1 cellular context compared by ENCODE assay signal in the genomic region with DNA sequence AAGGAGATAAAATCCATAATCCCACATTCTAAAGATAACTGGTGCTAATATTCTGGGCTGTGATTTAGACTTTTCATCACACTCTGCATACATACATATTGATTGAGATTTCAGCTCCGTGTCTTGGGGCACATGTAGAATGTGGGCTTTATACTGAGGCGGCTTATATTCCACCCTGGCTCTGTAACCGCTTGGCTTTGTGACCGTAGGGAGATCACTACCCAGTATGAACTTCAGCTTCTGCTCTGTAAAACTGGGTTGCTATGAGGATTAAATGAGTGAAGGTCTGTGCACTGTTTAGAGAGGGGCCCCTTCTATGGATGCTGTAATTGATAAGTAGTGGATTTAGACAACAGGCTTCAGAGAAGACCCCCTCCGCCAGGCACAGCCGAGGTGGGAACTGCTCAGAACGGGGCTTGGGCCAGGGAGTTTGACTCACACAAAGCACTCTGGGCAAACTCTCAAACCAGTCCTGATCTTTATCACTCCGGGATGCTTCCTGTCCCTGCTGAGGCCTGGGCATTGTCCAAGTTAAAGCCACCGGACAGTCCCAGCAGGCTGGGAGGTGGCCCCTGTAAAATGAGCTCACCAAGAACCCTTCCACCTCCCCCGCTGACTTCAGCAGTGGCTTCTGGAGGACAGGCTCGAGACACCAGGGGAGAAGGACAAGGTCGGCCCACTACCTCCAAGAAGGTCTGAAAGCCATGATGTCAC.
A peak's percentile ranks its signal among the peaks of the same experiment; 100 is the strongest.
TF ChIP-seq lines count a peak whose summit lies in the region.

No MANE protein-coding gene starts in this region.

TF ChIP-seq in HepG2, 621 proteins besides CTCF, POLR2A, EP300 and RAD21 (continued from another document):
- TF ChIP-seq, protein P1, sequence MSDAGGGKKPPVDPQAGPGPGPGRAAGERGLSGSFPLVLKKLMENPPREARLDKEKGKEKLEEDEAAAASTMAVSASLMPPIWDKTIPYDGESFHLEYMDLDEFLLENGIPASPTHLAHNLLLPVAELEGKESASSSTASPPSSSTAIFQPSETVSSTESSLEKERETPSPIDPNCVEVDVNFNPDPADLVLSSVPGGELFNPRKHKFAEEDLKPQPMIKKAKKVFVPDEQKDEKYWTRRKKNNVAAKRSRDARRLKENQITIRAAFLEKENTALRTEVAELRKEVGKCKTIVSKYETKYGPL (CRISPR knock-in tag; IDR thresholded peaks at IDR 0.05): no peak
- TF ChIP-seq ATF7 (IDR thresholded peaks at IDR 0.05): no peak
- no peak for TF ChIP-seq ATF7 (CRISPR knock-in tag; IDR thresholded peaks at IDR 0.05)
- no peak for TF ChIP-seq ZNF652 (CRISPR knock-in tag; IDR thresholded peaks at IDR 0.05; ENCODE audit: borderline replicate concordance, low read depth)
- TF ChIP-seq TBX2 (CRISPR knock-in tag; IDR thresholded peaks at IDR 0.05; ENCODE audit: borderline replicate concordance): 0 out of 2 replicates have a peak, but pooled peaks have one; percentile 44
- TF ChIP-seq ZNF605 (CRISPR knock-in tag; IDR thresholded peaks at IDR 0.05): no peak
- TF ChIP-seq NFYB (CRISPR knock-in tag; IDR thresholded peaks at IDR 0.05): no peak
- TF ChIP-seq, protein P2, sequence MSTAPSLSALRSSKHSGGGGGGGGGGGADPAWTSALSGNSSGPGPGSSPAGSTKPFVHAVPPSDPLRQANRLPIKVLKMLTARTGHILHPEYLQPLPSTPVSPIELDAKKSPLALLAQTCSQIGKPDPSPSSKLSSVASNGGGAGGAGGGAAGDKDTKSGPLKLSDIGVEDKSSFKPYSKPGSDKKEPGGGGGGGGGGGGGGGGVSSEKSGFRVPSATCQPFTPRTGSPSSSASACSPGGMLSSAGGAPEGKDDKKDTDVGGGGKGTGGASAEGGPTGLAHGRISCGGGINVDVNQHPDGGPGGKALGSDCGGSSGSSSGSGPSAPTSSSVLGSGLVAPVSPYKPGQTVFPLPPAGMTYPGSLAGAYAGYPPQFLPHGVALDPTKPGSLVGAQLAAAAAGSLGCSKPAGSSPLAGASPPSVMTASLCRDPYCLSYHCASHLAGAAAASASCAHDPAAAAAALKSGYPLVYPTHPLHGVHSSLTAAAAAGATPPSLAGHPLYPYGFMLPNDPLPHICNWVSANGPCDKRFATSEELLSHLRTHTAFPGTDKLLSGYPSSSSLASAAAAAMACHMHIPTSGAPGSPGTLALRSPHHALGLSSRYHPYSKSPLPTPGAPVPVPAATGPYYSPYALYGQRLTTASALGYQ (CRISPR knock-in tag; IDR thresholded peaks at IDR 0.05): no peak
